In the genomic region with DNA sequence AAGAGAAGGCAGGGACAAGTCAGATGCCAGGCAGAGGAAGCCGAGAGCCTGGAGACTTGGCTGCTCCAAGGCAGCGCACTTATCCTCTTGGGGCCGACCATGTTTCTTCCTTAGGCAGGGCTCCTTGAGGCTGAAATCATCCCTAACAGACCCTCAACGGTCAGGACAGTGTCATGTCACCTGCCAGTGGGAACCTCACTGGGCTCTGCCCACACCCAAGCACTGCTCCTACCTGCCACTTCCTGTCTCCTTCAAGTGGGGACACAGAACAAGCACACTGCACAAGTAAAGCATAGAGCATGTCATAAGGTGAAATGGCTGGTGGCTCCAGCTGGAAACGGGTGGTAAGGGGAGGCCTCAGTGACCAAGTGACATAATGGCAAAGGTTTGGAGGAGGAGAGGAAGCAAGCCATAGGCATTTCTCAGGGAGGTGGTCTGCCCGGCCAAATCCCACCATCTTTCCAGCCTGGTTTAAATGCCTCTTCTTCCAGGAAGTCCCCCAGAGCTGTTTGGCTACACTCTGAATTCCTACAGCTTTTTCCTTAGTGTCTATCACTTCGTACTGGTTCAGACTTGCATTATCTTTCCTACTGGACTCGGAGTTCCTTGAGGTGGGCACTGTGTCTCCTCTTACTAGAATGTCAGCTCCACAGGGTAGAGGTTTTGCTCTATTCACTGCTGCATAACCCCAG, we compare ENCODE assay signal across 1 cellular context.
TF ChIP-seq lines count a peak whose summit lies in the region.

No MANE protein-coding gene starts in this region.

TF ChIP-seq in K562, 482 proteins besides CTCF, POLR2A, EP300 and RAD21:
- TF ChIP-seq MED1 (CRISPR knock-in tag; IDR thresholded peaks at IDR 0.05; ENCODE audit: borderline replicate concordance) (no peak), ZFP36 (IDR thresholded peaks at IDR 0.05; ENCODE audit: low read depth, low read length, partially characterized antibody) (peak; percentile 64)
